Comparison of ENCODE assay signal across 29 cellular contexts in the genomic region with DNA sequence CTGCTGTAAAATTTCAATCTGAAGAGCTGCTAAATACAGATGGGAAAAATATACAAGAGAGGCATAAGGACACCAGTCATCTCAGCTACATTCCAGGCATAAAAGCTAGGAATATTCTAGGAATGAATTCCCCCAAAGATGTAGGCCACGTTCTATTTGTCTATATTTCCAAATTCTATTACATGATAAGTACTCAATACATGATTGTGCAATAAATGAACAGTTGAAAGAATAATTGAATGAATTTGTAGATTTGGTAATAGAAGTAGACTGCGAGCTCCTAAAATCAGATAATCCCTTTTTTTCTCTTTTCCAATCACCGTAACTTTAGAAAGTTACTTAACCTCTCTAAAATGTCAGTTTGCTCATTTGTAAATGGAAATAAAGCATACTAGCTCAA. TPM values are rescaled to one million over a fixed set of nuclear protein-coding genes. Genes with fewer than 3 reads are reported as not detected.
"Had no signal": no experiment of that assay in that cellular context is flagged by ENCODE, and none has a peak within 500 bp of the region (broad histone marks: within the 10 kb centered on the region; RNA-seq: fewer than 3 reads in every experiment).

No MANE protein-coding gene starts in this region.

- H3K4me3 ChIP-seq: stomach, suprapubic skin, testis, thoracic aorta, thyroid gland, tibial artery, tibial nerve, transverse colon, upper lobe of left lung, upper lobe of right lung, uterus, vagina had no signal

- H3K4me1 ChIP-seq: stomach, suprapubic skin, testis, thyroid gland, tibial artery, tibial nerve, transverse colon, upper lobe of left lung, upper lobe of right lung, uterus, vagina had no signal

- H3K9me3 ChIP-seq: stomach, suprapubic skin, testis, thoracic aorta, thyroid gland, tibial artery, tibial nerve, transverse colon, upper lobe of left lung, upper lobe of right lung, uterus, vagina had no signal

- H3K27ac ChIP-seq: stomach, suprapubic skin, testis, thoracic aorta, thyroid gland, tibial artery, tibial nerve, transverse colon, upper lobe of left lung, upper lobe of right lung, uterus, vagina had no signal

- H3K36me3 ChIP-seq: stomach, suprapubic skin, thoracic aorta, thyroid gland, tibial artery, tibial nerve, transverse colon, upper lobe of left lung, upper lobe of right lung, uterus, vagina had no signal

- FAIRE-seq: urothelium cell line had no signal

- ATAC-seq: stimulated activated memory B cell treated with anti-CD40 and anti-IgM and Interleukin-4, amounts not matched to agents 10 μg/mL and 1 μg/mL and 100 μg/mL, for 72 hours; stimulated activated naive B cell treated with anti-CD40 and anti-IgM and Interleukin-4, amounts not matched to agents 10 μg/mL and 1 μg/mL and 100 μg/mL, for 72 hours; stimulated activated naive CD8-positive, alpha-beta T cell treated with anti-CD3 and anti-CD28 coated beads, Interleukin-15, amount 100 ng/mL, for 72 hours; stimulated activated naive CD8-positive, alpha-beta T cell treated with anti-CD3 and anti-CD28 coated beads, Interleukin-15, Interleukin-2, amounts not matched to agents 100 U/mL and 50 U/mL, for 24 hours; upper lobe of right lung had no signal

- DNase-seq: stimulated activated CD4-positive, alpha-beta T cell treated with anti-CD3 and anti-CD28 coated beads, Interleukin-2, amount 100 ng/mL, for 48 hours; stimulated activated CD4-positive, alpha-beta T cell treated with anti-CD3 and anti-CD28 coated beads, Interleukin-4, amount 100 ng/mL, for 1 hour; stimulated activated CD4-positive, alpha-beta T cell treated with anti-CD3 and anti-CD28 coated beads, Interleukin-4, amount 100 ng/mL, for 24 hours; stimulated activated CD4-positive, alpha-beta T cell treated with anti-CD3 and anti-CD28 coated beads, Interleukin-4, amount 100 ng/mL, for 4 hours; stimulated activated CD8-positive, alpha-beta memory T cell treated with anti-CD3 and anti-CD28 coated beads, Interleukin-4, amount 100 ng/mL, for 48 hours; stimulated activated naive B cell treated with anti-CD40 and anti-IgM and Interleukin-4, amounts not matched to agents 10 μg/mL and 1 μg/mL and 100 μg/mL, for 72 hours; stimulated activated naive CD4-positive, alpha-beta T cell; stimulated activated naive CD4-positive, alpha-beta T cell treated with Interleukin-2 at 50 U/mL for 16 hours; stimulated activated naive CD8-positive, alpha-beta T cell treated with anti-CD3 and anti-CD28 coated beads, Interleukin-15, amount 100 ng/mL, for 72 hours; stimulated activated naive CD8-positive, alpha-beta T cell treated with anti-CD3 and anti-CD28 coated beads, Interleukin-15, Interleukin-2, amounts not matched to agents 100 U/mL and 50 U/mL, for 24 hours; stomach; substantia nigra; testis; thyroid gland; tibial artery; transverse colon; trophoblast cell; upper lobe of left lung; upper lobe of right lung; uterus had no signal

- H3K27me3 ChIP-seq: stomach, suprapubic skin, testis, thyroid gland, tibial artery, tibial nerve, transverse colon, upper lobe of left lung, upper lobe of right lung, uterus, vagina had no signal

RNA-seq across cellular contexts. Expression of a gene that starts 48.5 kb away (rescaled TPM):
- total RNA-seq: subcutaneous adipose tissue, thoracic aorta, thyroid gland, tibial nerve, transverse colon, upper lobe of right lung, vagina had no signal
- polyA plus RNA-seq: thymus, urinary bladder had no signal
